8 cellular contexts compared by ENCODE assay signal in the genomic region with DNA sequence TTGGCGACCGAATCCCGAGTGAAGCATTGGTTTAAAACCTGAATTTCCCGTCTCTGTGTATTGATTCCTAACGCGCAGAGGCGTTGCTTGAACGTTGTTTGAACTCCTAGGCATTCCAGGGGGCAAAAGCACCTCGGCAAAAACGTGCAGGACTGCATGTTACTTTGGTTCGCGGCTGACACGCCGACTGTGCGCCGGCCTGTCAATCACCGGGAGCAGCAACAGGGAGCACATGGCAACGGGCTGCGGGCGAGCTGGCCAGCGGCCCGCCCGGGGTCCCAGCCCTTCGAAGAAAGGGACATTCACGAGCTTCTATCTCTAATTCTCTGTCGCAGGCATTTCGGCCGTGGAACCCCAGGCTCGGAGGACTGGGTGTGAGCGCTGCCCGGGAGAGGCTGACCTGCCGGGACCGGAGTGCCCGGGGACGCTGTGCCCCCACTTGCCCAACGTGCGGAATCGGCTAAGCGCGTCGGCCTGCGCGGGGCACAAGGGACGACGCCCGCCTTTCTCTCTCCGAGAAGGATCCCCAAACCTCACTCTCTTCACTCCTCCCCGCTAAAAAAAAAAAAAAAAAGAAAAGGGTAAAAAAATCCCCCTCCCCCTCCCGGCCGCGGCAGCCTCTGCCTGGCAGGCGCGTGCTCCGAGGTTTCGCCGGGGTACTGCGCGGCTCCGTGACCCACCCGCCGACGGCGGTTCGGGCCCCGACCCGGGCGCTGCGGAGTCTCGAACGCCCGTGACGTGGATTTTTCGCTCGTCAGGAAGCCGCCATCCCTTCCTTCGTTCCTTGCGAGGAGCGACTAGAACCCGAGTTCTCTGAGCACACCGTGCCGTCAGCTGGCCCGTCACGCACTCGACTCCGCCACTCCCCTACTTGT. TPM values are rescaled to one million over a fixed set of nuclear protein-coding genes. Genes with fewer than 3 reads are reported as not detected.
DNase-seq lines count a peak whose midpoint lies in the region; ATAC-seq and TF ChIP-seq lines count a peak whose summit lies in the region.

No MANE protein-coding gene starts in this region.

- H3K27ac ChIP-seq in duodenal mucosa (ENCODE audit: low read depth, low read length): peak overlapping the region; percentile 94
- peak overlapping the region; percentile 91 to 97 for H3K27ac ChIP-seq in lung (ENCODE audit: low read depth in 1 of 2, low read length in 1 of 2)

- peaks cover 8 to 11% of the 10 kb centered on the region in 2 donors for H3K36me3 ChIP-seq in duodenal mucosa (ENCODE audit: control insufficient read depth in 1 of 2, insufficient read depth in 2 of 2, low read length in 2 of 2)
- H3K36me3 ChIP-seq in lung (ENCODE audit: control insufficient read depth in 2 of 2, insufficient read depth in 2 of 2, low read length in 2 of 2): peaks cover 6 to 10% of the 10 kb centered on the region in 2 donors

- peaks cover 12% of the 10 kb centered on the region for H3K27me3 Mint-ChIP-seq in activated B cell treated with CpG ODN at 0.5 μM for 24 hours

- H3K4me3 ChIP-seq in HFF-Myc (replicated peaks; ENCODE audit: low read depth, low read length) (peak overlapping the region; percentile 66), NB4 (ENCODE audit: low read depth, low read length) (peak overlapping the region; percentile 89), duodenal mucosa (ENCODE audit: low read depth in 1 of 2, low read length in 2 of 2) (peak overlapping the region; percentile 80 to 98), lung (peak overlapping the region; percentile 96)

- ATAC-seq in activated B cell treated with CpG ODN at 0.5 μM for 24 hours (ENCODE audit: low read depth): peak; percentile 22
- ATAC-seq in lung (ENCODE audit: insufficient read depth, low FRiP score): peak; percentile 21

- peak; percentile 14 for DNase-seq in GDM1 (lab: John Stamatoyannopoulos, UW)
- DNase-seq in HFF-Myc (ENCODE audit: extremely low read depth, low read depth): no peak
- DNase-seq in NB4 (ENCODE audit: low read depth): peak; percentile 86
- peak; percentile 43 for DNase-seq in activated B cell treated with CpG ODN at 0.5 μM for 24 hours
- peak; percentile 47 for DNase-seq in lung (ENCODE audit: low spot score)
- DNase-seq in stimulated activated CD8-positive, alpha-beta memory T cell treated with anti-CD3 and anti-CD28 coated beads, Interleukin-4, amount 100 ng/mL, for 24 hours (ENCODE audit: low read depth): peak; percentile 24
- DNase-seq in SKM-1 (lab: John Stamatoyannopoulos, UW; ENCODE audit: unreplicated experiment): no peak

- H3K4me3 Mint-ChIP-seq in activated B cell treated with CpG ODN at 0.5 μM for 24 hours: peak overlapping the region; percentile 88

- peaks cover 32% of the 10 kb centered on the region for H3K4me1 Mint-ChIP-seq in activated B cell treated with CpG ODN at 0.5 μM for 24 hours

- no peaks in the 10 kb centered on the region for H3K9me3 Mint-ChIP-seq in activated B cell treated with CpG ODN at 0.5 μM for 24 hours

- peaks cover 3% of the 10 kb centered on the region for H3K36me3 Mint-ChIP-seq in activated B cell treated with CpG ODN at 0.5 μM for 24 hours (ENCODE audit: low read depth)

- no peak for TF ChIP-seq POLR2A in NB4 (IDR thresholded peaks at IDR 0.05; ENCODE audit: extremely low read depth, insufficient read length)

- H3K27ac Mint-ChIP-seq in activated B cell treated with CpG ODN at 0.5 μM for 24 hours: peak overlapping the region; percentile 59

- POLR2A ChIA-PET in activated B cell treated with CpG ODN at 0.5 μM for 24 hours (lab: Charles Lee): interaction anchor here (0.6 to 1.3 kb wide), 5 partner anchors 13 to 260 kb away, joined by 3 to 5 read pairs (median 4); no protein-coding TSS in a partner anchor

- 0% methylated on average over 81 to 85 of the region's 85 CpGs for WGBS in lung, 2 donors

- CTCF ChIA-PET in activated B cell treated with CpG ODN at 0.5 μM for 24 hours (lab: Charles Lee): interaction anchor here (0.9 to 5.5 kb wide), 4 partner anchors 107 to 295 kb away, joined by 3 to 30 read pairs (median 3); no protein-coding TSS in a partner anchor

- H3K9ac ChIP-seq in duodenal mucosa (ENCODE audit: low read depth in 1 of 2, low read length in 2 of 2): peak overlapping the region; percentile 79 to 88

- intact Hi-C loops in activated B cell treated with CpG ODN at 0.5 μM for 24 hours (cut with micrococcal nuclease): loop anchor here (1.0 to 10.0 kb wide), 8 partner anchors 21 to 475 kb away; partner anchors contain the start of gene NUDT6

- H3K4me1 ChIP-seq in duodenal mucosa (ENCODE audit: control insufficient read depth in 1 of 2, insufficient read depth in 2 of 2, low read length in 2 of 2) (peaks cover 16 to 19% of the 10 kb centered on the region in 2 donors), lung (ENCODE audit: control insufficient read depth in 2 of 2, insufficient read depth in 2 of 2, low read length in 2 of 2) (peaks cover 0 to 6% of the 10 kb centered on the region in 2 donors)

- H3K27me3 ChIP-seq in duodenal mucosa (ENCODE audit: control insufficient read depth in 1 of 2, insufficient read depth in 2 of 2, low read length in 2 of 2) (no peaks in the 10 kb centered on the region), lung (ENCODE audit: control insufficient read depth, insufficient read depth) (no peaks in the 10 kb centered on the region)

- TF ChIP-seq CTCF in HFF-Myc (IDR thresholded peaks at IDR 0.05; ENCODE audit: low read depth, low read length, missing control alignments): no peak
- TF ChIP-seq CTCF in NB4 (IDR thresholded peaks at IDR 0.05; ENCODE audit: low read depth, low read length): no peak
- TF ChIP-seq CTCF in activated B cell treated with CpG ODN at 0.5 μM for 24 hours (IDR thresholded peaks at IDR 0.05): no peak
- no peak for TF ChIP-seq CTCF in lung (IDR thresholded peaks at IDR 0.05; ENCODE audit: control extremely low read depth, extremely low read depth)

- H3K9me3 ChIP-seq in duodenal mucosa (ENCODE audit: control insufficient read depth in 1 of 2, low read length in 2 of 2) (no peaks in the 10 kb centered on the region), lung (ENCODE audit: control insufficient read depth in 2 of 2, insufficient read depth in 1 of 2, low read length in 1 of 2) (no peaks in the 10 kb centered on the region)

RNA-seq across cellular contexts. Expression of gene SPRY1, which starts 0.9 kb away (rescaled TPM):
- total RNA-seq in activated B cell treated with CpG ODN at 0.5 μM for 24 hours (4.0 and 4.1 TPM in 2 replicates), lung (100 to 1,000 TPM; 107 to 139 TPM)
- polyA plus RNA-seq in lung: 10 to 100 TPM; 35.3 to 39.8 TPM

Comparison
In these comparisons a context has a peak if more than half of its experiments do, and no peak if none do; other contexts are left out.
1. DNase-seq: peak in GDM1 (single experiment), NB4 (single experiment), activated B cell treated with CpG ODN at 0.5 μM for 24 hours (single experiment), lung (single experiment) and stimulated activated CD8-positive, alpha-beta memory T cell treated with anti-CD3 and anti-CD28 coated beads, Interleukin-4, amount 100 ng/mL, for 24 hours (single experiment); none in HFF-Myc (single experiment) and SKM-1 (single experiment).
2. RNA of gene SPRY1, which starts 0.9 kb away (total RNA-seq): 107 to 139 TPM in lung; 4.0 to 4.1 TPM in activated B cell treated with CpG ODN at 0.5 μM for 24 hours; every median in the first group is over 10 times any median in the second.
3. Peak in every context shown above with its lines, with median percentiles within 50 percentile points of each other: H3K4me3 ChIP-seq.